In genomic region chr6:161037873-161038228, GRCh38 we compare ENCODE assay signal across 16 cellular contexts. TPM values are rescaled to one million over a fixed set of nuclear protein-coding genes. Genes with fewer than 3 reads are reported as not detected.
DNase-seq lines count a peak whose midpoint lies in the region; ATAC-seq, FAIRE-seq and TF ChIP-seq lines count a peak whose summit lies in the region.
"Had no signal": no experiment of that assay in that cellular context is flagged by ENCODE, and none has a peak within 500 bp of the region (broad histone marks: within the 10 kb centered on the region; RNA-seq: fewer than 3 reads in every experiment).

No MANE protein-coding gene starts in this region.

- no peak overlapping the region for H2AFZ ChIP-seq in K562 (ENCODE audit: low read depth, low read length)

- peaks cover 21% of the 10 kb centered on the region for H3K4me1 Mint-ChIP-seq in nephron
- H3K4me1 Mint-ChIP-seq in stimulated activated naive B cell treated with anti-CD40 and anti-IgM and Interleukin-4, amounts not matched to agents 10 μg/mL and 1 μg/mL and 100 μg/mL, for 72 hours: peaks cover 14 to 21% of the 10 kb centered on the region in 2 donors

- H3K79me2 ChIP-seq in K562 (ENCODE audit: control insufficient read depth, insufficient read depth, low read length): peaks cover 13% of the 10 kb centered on the region

- TF ChIP-seq EP300 in K562 (IDR thresholded peaks at IDR 0.05; ENCODE audit: low read length): no peak
- TF ChIP-seq EP300 in tibial nerve (IDR thresholded peaks at IDR 0.05): no peak

- TF ChIP-seq POLR2A in K562 (conservative IDR thresholded peaks at IDR 0.05) (no peak), tibial nerve (IDR thresholded peaks at IDR 0.05) (no peak)

- H3K36me3 ChIP-seq in left ventricle myocardium inferior: peaks cover 44% of the 10 kb centered on the region
- peaks cover 77% of the 10 kb centered on the region for H3K36me3 ChIP-seq in K562 (ENCODE audit: control insufficient read depth, insufficient read depth, low read length)
- peaks cover 0 to 54% (median 0%) of the 10 kb centered on the region in 3 donors for H3K36me3 ChIP-seq in tibial nerve

- FAIRE-seq in K562 (lab: Jason Lieb, UNC): no peak
- FAIRE-seq: TTC549 had no signal

- ATAC-seq in Right ventricle myocardium inferior: no peak
- ATAC-seq in K562: no peak
- no peak for ATAC-seq in stimulated activated naive B cell treated with anti-CD40 and anti-IgM and Interleukin-4, amounts not matched to agents 10 μg/mL and 1 μg/mL and 100 μg/mL, for 72 hours (replicated peaks)

- CTCF ChIA-PET in K562 (lab: Yijun Ruan, JAX; ENCODE audit: low intra/inter-chr PET ratio): no interaction called here

- TF ChIP-seq CTCF in left ventricle myocardium inferior (IDR thresholded peaks at IDR 0.05; ENCODE audit: borderline replicate concordance) (no peak), K562 (IDR thresholded peaks at IDR 0.05 in 2 of 3, conservative IDR thresholded peaks at IDR 0.05 in 1 of 3; ENCODE audit: insufficient read depth in 2 of 3, low read depth in 1 of 3, low read length in 3 of 3) (no peak), nephron (IDR thresholded peaks at IDR 0.05; ENCODE audit: unreplicated experiment in 3 of 3) (no peak), tibial nerve (IDR thresholded peaks at IDR 0.05) (no peak)

- no peak overlapping the region for H3K4me2 ChIP-seq in K562 (ENCODE audit: insufficient read depth, low read length)

- no TSS peak for BruUV-seq in K562 (replicated peaks; lab: Mats Ljungman, UMichigan)

- peaks cover 18% of the 10 kb centered on the region for H3K4me1 ChIP-seq in left ventricle myocardium inferior
- H3K4me1 ChIP-seq in K562 (replicated peaks in 1 of 2; ENCODE audit: control insufficient read depth in 2 of 2, insufficient read depth in 2 of 2, low read length in 2 of 2): peaks cover 0 to 12% of the 10 kb centered on the region in 2 experiments; a peak in 3 of 5 replicates
- H3K4me1 ChIP-seq in tibial nerve: peaks cover 0 to 30% (median 0%) of the 10 kb centered on the region in 4 donors
- H3K4me1 ChIP-seq: Caco-2 had no signal

- H3K9me1 ChIP-seq in K562 (ENCODE audit: control insufficient read depth, insufficient read depth, low read length): no peaks in the 10 kb centered on the region

- no peak for DNase-seq in left ventricle myocardium inferior
- no peak for DNase-seq in Right ventricle myocardium inferior (ENCODE audit: missing footprints)
- no peak for DNase-seq in K562 (ENCODE audit: extremely low read depth in 1 of 4, low spot score in 3 of 4)
- no peak for DNase-seq in tibial nerve (ENCODE audit: low spot score in 2 of 2)
- no peak for DNase-seq in NCI-H2171 treated with DMSO at 0.1 percent for 48 hours (lab: John Stamatoyannopoulos, UW)
- DNase-seq in NCI-H1694 treated with DMSO at 0.1 percent for 48 hours (lab: John Stamatoyannopoulos, UW): no peak
- DNase-seq in stimulated activated naive B cell treated with anti-CD40 and anti-IgM and Interleukin-4, amounts not matched to agents 10 μg/mL and 1 μg/mL and 100 μg/mL, for 72 hours: no peak
- DNase-seq: activated naive CD4-positive, alpha-beta T cell treated with Interleukin-2 at 50 U/mL for 16 hours; Caco-2; GF-D8; NCI-H187 treated with DMSO at 0.1 percent for 48 hours; NCI-H69; Right ventricle myocardium superior had no signal

- no peaks in the 10 kb centered on the region for H4K20me1 ChIP-seq in K562 (replicated peaks; ENCODE audit: control insufficient read depth, insufficient read depth, low read length)

- peak overlapping the region in 2 of 3 experiments; percentile 12 to 24 for H3K27ac Mint-ChIP-seq in nephron
- no peak overlapping the region for H3K27ac Mint-ChIP-seq in stimulated activated naive B cell treated with anti-CD40 and anti-IgM and Interleukin-4, amounts not matched to agents 10 μg/mL and 1 μg/mL and 100 μg/mL, for 72 hours

- H3K27ac ChIP-seq in left ventricle myocardium inferior (replicated peaks): peak overlapping the region; percentile 54
- H3K27ac ChIP-seq in K562 (ENCODE audit: extremely low read depth, low read depth, low read length): no peak overlapping the region
- peak overlapping the region in 1 of 4 donors; percentile 45 for H3K27ac ChIP-seq in tibial nerve

- H3K9ac ChIP-seq in K562 (ENCODE audit: insufficient read depth in 1 of 2, low read depth in 2 of 2, low read length in 2 of 2): no peak overlapping the region

- H3K9me3 ChIP-seq in left ventricle myocardium inferior (replicated peaks): no peaks in the 10 kb centered on the region
- H3K9me3 ChIP-seq in K562 (replicated peaks; ENCODE audit: control insufficient read depth, insufficient read depth, low read depth, low read length): no peaks in the 10 kb centered on the region
- H3K9me3 ChIP-seq in tibial nerve: no peaks in the 10 kb centered on the region
- H3K9me3 ChIP-seq: Caco-2 had no signal

- intact Hi-C loops in left ventricle myocardium inferior (cut with micrococcal nuclease) (no loop called here), Right ventricle myocardium inferior (cut with DNase I) (no loop called here), K562 (cut with micrococcal nuclease) (no loop called here)

- POLR2A ChIA-PET in K562 (lab: Yijun Ruan, JAX): interaction anchor here (0.6 to 2.9 kb wide), 2 partner anchors 11 to 112 kb away, joined by 3 to 15 read pairs; no protein-coding TSS in a partner anchor

- WGBS in K562 (ENCODE audit: insufficient coverage, low coverage, missing lambda C conversion rate): 90% methylated on average over 2 of the region's 2 CpGs
- WGBS in tibial nerve, 2 donors: 82 to 90% methylated on average over 2 of the region's 2 CpGs

- H3K4me3 ChIP-seq in left ventricle myocardium inferior (no peak overlapping the region), K562 (no peak overlapping the region), tibial nerve (no peak overlapping the region)

- TF ChIP-seq RAD21 in K562 (CRISPR knock-in tag; conservative IDR thresholded peaks at IDR 0.05 in 1 of 2, IDR thresholded peaks at IDR 0.05 in 1 of 2): no peak

- H3K9me3 Mint-ChIP-seq in nephron: no peaks in the 10 kb centered on the region
- H3K9me3 Mint-ChIP-seq in stimulated activated naive B cell treated with anti-CD40 and anti-IgM and Interleukin-4, amounts not matched to agents 10 μg/mL and 1 μg/mL and 100 μg/mL, for 72 hours: no peaks in the 10 kb centered on the region
- H3K9me3 Mint-ChIP-seq: central memory CD8-positive, alpha-beta T cell had no signal

- H3K36me3 Mint-ChIP-seq in nephron (ENCODE audit: low read depth): peaks cover 43% of the 10 kb centered on the region
- peaks cover 24 to 35% of the 10 kb centered on the region in 2 donors for H3K36me3 Mint-ChIP-seq in stimulated activated naive B cell treated with anti-CD40 and anti-IgM and Interleukin-4, amounts not matched to agents 10 μg/mL and 1 μg/mL and 100 μg/mL, for 72 hours

- in situ Hi-C loops in K562 (cut with MboI): no loop called here

- no peak overlapping the region for H3K4me3 Mint-ChIP-seq in nephron
- no peak overlapping the region for H3K4me3 Mint-ChIP-seq in stimulated activated naive B cell treated with anti-CD40 and anti-IgM and Interleukin-4, amounts not matched to agents 10 μg/mL and 1 μg/mL and 100 μg/mL, for 72 hours
- H3K4me3 Mint-ChIP-seq: central memory CD8-positive, alpha-beta T cell had no signal

- H3K27me3 Mint-ChIP-seq in nephron (ENCODE audit: low read depth): no peaks in the 10 kb centered on the region
- H3K27me3 Mint-ChIP-seq in stimulated activated naive B cell treated with anti-CD40 and anti-IgM and Interleukin-4, amounts not matched to agents 10 μg/mL and 1 μg/mL and 100 μg/mL, for 72 hours: no peaks in the 10 kb centered on the region
- H3K27me3 Mint-ChIP-seq: central memory CD8-positive, alpha-beta T cell had no signal

- no peaks in the 10 kb centered on the region for H3K27me3 ChIP-seq in left ventricle myocardium inferior (ENCODE audit: low read depth)
- no peaks in the 10 kb centered on the region for H3K27me3 ChIP-seq in K562 (ENCODE audit: control insufficient read depth in 2 of 2, insufficient read depth in 2 of 2, low read length in 2 of 2)
- H3K27me3 ChIP-seq in tibial nerve: no peaks in the 10 kb centered on the region

TF ChIP-seq in K562, 482 proteins besides CTCF, POLR2A, EP300 and RAD21 (continues in another document):
- TF ChIP-seq JUND (IDR thresholded peaks at IDR 0.05; ENCODE audit: borderline replicate concordance, low read depth, low read length) (no peak), JUND (tag; IDR thresholded peaks at IDR 0.05; ENCODE audit: borderline replicate concordance, low read depth, low read length) (no peak), C11orf30 (IDR thresholded peaks at IDR 0.05; ENCODE audit: low read depth) (no peak), MTA1 (IDR thresholded peaks at IDR 0.05; ENCODE audit: borderline replicate concordance) (peak; percentile 33; the same call in 1 of the 2 replicates), BACH1 (tag; IDR thresholded peaks at IDR 0.05) (no peak), ZNF12 (CRISPR knock-in tag; IDR thresholded peaks at IDR 0.05) (no peak), KLF13 (tag; IDR thresholded peaks at IDR 0.05; ENCODE audit: borderline replicate concordance, low read depth) (no peak), HNRNPUL1 (IDR thresholded peaks at IDR 0.05; ENCODE audit: low read length) (no peak), BRD4 (IDR thresholded peaks at IDR 0.05) (no peak), NCOA4 (IDR thresholded peaks at IDR 0.05; ENCODE audit: partially characterized antibody) (peak; percentile 47), NR3C1 (CRISPR knock-in tag; IDR thresholded peaks at IDR 0.05) (no peak), SRSF7 (optimal IDR thresholded peaks at IDR 0.05; ENCODE audit: low read depth, low read length) (no peak)

RNA-seq across cellular contexts. Expression of gene MAP3K4, which starts 46.3 kb away (rescaled TPM):
- total RNA-seq in left ventricle myocardium inferior (37.1 TPM), Right ventricle myocardium inferior (49.0 TPM), K562 (2014; rRNA removed) (47.3 and 48.9 TPM in 2 replicates), K562 (2014; rRNA removed; fragmentation: Illumina TruSeq; extraction: Trizol) (60.0 and 68.2 TPM in 2 replicates), K562 (2015; rRNA removed; fragmentation: Illumina TruSeq; extraction: Trizol) (60.3 and 62.6 TPM in 2 replicates), K562 (2021) (74.2 and 77.2 TPM in 2 replicates), tibial nerve (10 to 100 TPM; 42.9 to 63.0 (median 56.0) TPM)
- total RNA-seq in K562 (2011; cell fraction: chromatin; rRNA removed; ENCODE audit: low replicate concordance): 89.3 and 263 TPM in 2 replicates
- 37.0 and 55.8 TPM in 2 replicates for total RNA-seq in K562 (2011; cell fraction: nucleolus; rRNA removed)
- total RNA-seq in K562 (2011; cell fraction: nucleoplasm; rRNA removed): 93.4 and 112 TPM in 2 replicates
- polyA plus RNA-seq in K562 (2011; rRNA removed) (39.0 and 45.1 TPM in 2 replicates), K562 (2014; fragmentation: Illumina TruSeq; extraction: Trizol) (39.4 and 51.8 TPM in 2 replicates), K562 (2014; fragmentation: Nextera tagmentation; extraction: Ambion mirVana) (10 to 100 TPM; 21.0 to 24.0 TPM), K562 (2014; rRNA removed) (40.6 and 44.9 TPM in 2 replicates)
- 16.5 and 25.0 TPM in 2 replicates for polyA plus RNA-seq in K562 (2011; cell fraction: cytosol; rRNA removed)
- 109 and 122 TPM in 2 replicates for polyA plus RNA-seq in K562 (2011; cell fraction: nucleus; rRNA removed)
- 24.3 and 31.1 TPM in 2 replicates for polyA plus RNA-seq in K562 (2012)
- polyA minus RNA-seq in K562 (2011; rRNA and poly(A)+ RNA removed): 96.3 and 107 TPM in 2 replicates
- 24.5 and 37.7 TPM in 2 replicates for polyA minus RNA-seq in K562 (2011; cell fraction: cytosol; rRNA and poly(A)+ RNA removed)
- polyA minus RNA-seq in K562 (2011; cell fraction: nucleus; rRNA and poly(A)+ RNA removed): 86.0 and 138 TPM in 2 replicates
